Comparison of ENCODE assay signal across 28 cellular contexts in the genomic region with DNA sequence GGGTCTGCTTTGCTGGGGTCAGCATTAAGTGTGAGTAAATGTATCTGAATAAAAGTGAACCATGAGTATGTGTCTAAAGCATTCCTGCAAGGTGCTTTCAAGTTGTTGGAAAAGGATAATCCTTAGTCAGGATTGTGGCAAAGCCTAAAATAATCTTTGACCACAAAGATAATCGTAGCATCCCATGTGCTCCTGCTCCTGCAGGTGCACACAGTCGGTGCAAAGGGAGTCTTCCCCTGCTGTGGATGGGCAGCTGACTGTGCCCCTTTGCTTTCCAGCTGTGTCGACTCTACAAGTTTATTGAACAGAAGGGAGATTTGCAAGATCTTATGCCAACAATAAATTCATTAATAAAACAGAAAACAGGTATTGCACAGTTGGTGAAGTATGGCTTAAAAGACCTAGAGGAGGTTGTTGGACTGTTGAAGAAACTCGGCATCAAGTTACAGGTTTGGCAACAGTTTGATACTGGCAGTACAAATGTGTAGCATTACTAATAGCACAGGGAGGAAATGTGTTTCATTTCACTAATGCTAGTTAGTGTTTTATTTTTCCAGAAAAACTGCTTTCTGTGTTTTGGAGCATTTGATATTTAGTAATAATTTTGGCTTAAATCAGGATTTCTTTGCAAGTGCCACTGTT. TPM values are rescaled to one million over a fixed set of nuclear protein-coding genes. Genes with fewer than 3 reads are reported as not detected.
DNase-seq lines count a peak whose midpoint lies in the region; TF ChIP-seq lines count a peak whose summit lies in the region.
"Had no signal": no experiment of that assay in that cellular context is flagged by ENCODE, and none has a peak within 500 bp of the region (broad histone marks: within the 10 kb centered on the region; RNA-seq: fewer than 3 reads in every experiment).

No MANE protein-coding gene starts in this region.

- DNase-seq in AG10803 (ENCODE audit: low read depth): peak; percentile 21
- peak; percentile 42 for DNase-seq in LHCN-M2 (ENCODE audit: low read depth)
- DNase-seq in choroid plexus epithelial cell (ENCODE audit: low read depth): peak; percentile 78
- peak; percentile 26 for DNase-seq in myocyte (ENCODE audit: low read depth)
- no peak for DNase-seq in NCI-H2227 (lab: John Stamatoyannopoulos, UW; ENCODE audit: unreplicated experiment)
- no peak for DNase-seq in mesenteric fat pad (ENCODE audit: low spot score)
- no peak for DNase-seq in mesothelial cell of epicardium (ENCODE audit: low spot score in 2 of 2, unreplicated experiment in 2 of 2)
- DNase-seq: activated CD8-positive, alpha-beta T cell treated with anti-CD3 and anti-CD28 coated beads, Interleukin-2, amount 10 ng/mL, durations not matched to agents 7 days and 5 days; CD4-positive, CD25-positive, alpha-beta regulatory T cell; dermis blood vessel endothelial cell; H9; heart left ventricle; NCI-H1417; NCI-H2029 treated with DMSO at 0.1 percent for 48 hours; NCI-H446; sigmoid colon; SK-N-SH; stimulated activated naive CD4-positive, alpha-beta T cell; T-helper 2 cell; upper lobe of right lung had no signal

- no peak overlapping the region for H3K4me3 Mint-ChIP-seq in mesothelial cell of epicardium
- H3K4me3 Mint-ChIP-seq: activated CD8-positive, alpha-beta T cell treated with anti-CD3 and anti-CD28 coated beads, Interleukin-2, amount 10 ng/mL, durations not matched to agents 7 days and 5 days; activated naive CD4-positive, alpha-beta T cell treated with anti-CD3 and anti-CD28 coated beads, Interleukin-2, amount 50 U/mL, for 24 hours; CD4-positive, CD25-positive, alpha-beta regulatory T cell; central memory CD8-positive, alpha-beta T cell; H9; IgD-negative memory B cell; neural progenitor cell had no signal

- H3K9me3 Mint-ChIP-seq in mesothelial cell of epicardium: peaks cover 31% of the 10 kb centered on the region
- H3K9me3 Mint-ChIP-seq: activated naive CD4-positive, alpha-beta T cell treated with anti-CD3 and anti-CD28 coated beads, Interleukin-2, amount 50 U/mL, for 24 hours had no signal

- no peaks in the 10 kb centered on the region for H3K4me1 Mint-ChIP-seq in mesothelial cell of epicardium
- H3K4me1 Mint-ChIP-seq: activated naive CD4-positive, alpha-beta T cell treated with anti-CD3 and anti-CD28 coated beads, Interleukin-2, amount 50 U/mL, for 24 hours; CD4-positive, CD25-positive, alpha-beta regulatory T cell; central memory CD8-positive, alpha-beta T cell; H9; IgD-negative memory B cell had no signal

- H3K27ac Mint-ChIP-seq in mesothelial cell of epicardium: no peak overlapping the region
- H3K27ac Mint-ChIP-seq: activated CD8-positive, alpha-beta T cell treated with anti-CD3 and anti-CD28 coated beads, Interleukin-2, amount 10 ng/mL, durations not matched to agents 7 days and 5 days; activated naive CD4-positive, alpha-beta T cell treated with anti-CD3 and anti-CD28 coated beads, Interleukin-2, amount 50 U/mL, for 24 hours; activated T-helper 2 cell treated with anti-CD3 and anti-CD28 coated beads, Interferon-gamma antibody, Interleukin-2, Interleukin-4, amounts not matched to agents 10 μg/mL and 5 μg/mL and 100 μg/mL, durations not matched to agents 14 hours and 24 hours and 36 hours; CD4-positive, CD25-positive, alpha-beta regulatory T cell; H9; IgD-negative memory B cell; neural progenitor cell had no signal

- no peaks in the 10 kb centered on the region for H3K27me3 Mint-ChIP-seq in mesothelial cell of epicardium (ENCODE audit: low read depth)
- H3K27me3 Mint-ChIP-seq: activated naive CD4-positive, alpha-beta T cell treated with anti-CD3 and anti-CD28 coated beads, Interleukin-2, amount 50 U/mL, for 24 hours; CD4-positive, CD25-positive, alpha-beta regulatory T cell; central memory CD8-positive, alpha-beta T cell; IgD-negative memory B cell had no signal

- H3K36me3 Mint-ChIP-seq in mesothelial cell of epicardium: peaks cover 83% of the 10 kb centered on the region

- TF ChIP-seq CTCF in AG10803 (conservative IDR thresholded peaks at IDR 0.05; ENCODE audit: low read length) (no peak), choroid plexus epithelial cell (conservative IDR thresholded peaks at IDR 0.05; ENCODE audit: low read depth, low read length) (no peak), mesothelial cell of epicardium (IDR thresholded peaks at IDR 0.05; ENCODE audit: unreplicated experiment) (no peak)

- no peak overlapping the region for H3K4me3 ChIP-seq in AG10803 (ENCODE audit: low read length)
- no peak overlapping the region for H3K4me3 ChIP-seq in choroid plexus epithelial cell (ENCODE audit: low read depth, low read length)
- H3K4me3 ChIP-seq: ascending aorta, heart left ventricle, lung, neural progenitor cell, sigmoid colon, suprapubic skin, upper lobe of right lung had no signal

RNA-seq across cellular contexts. Expression of a gene that starts 22.6 kb away (rescaled TPM):
- total RNA-seq in LHCN-M2 (2014; rRNA removed): 215 and 238 TPM in 2 replicates
- 412 TPM for polyA plus RNA-seq in LHCN-M2 (2012)
- total RNA-seq in myocyte: 268 and 288 TPM in 2 replicates
- 357 TPM for polyA plus RNA-seq in myocyte (2012)
- 168 TPM for total RNA-seq in mesenteric fat pad
- 185 to 198 TPM (median 189 TPM) in 3 replicates for total RNA-seq in mesothelial cell of epicardium

Comparison
In these comparisons a context has a peak if more than half of its experiments do, and no peak if none do; other contexts are left out.
1. DNase-seq: peak in AG10803 (single experiment), LHCN-M2 (single experiment), choroid plexus epithelial cell (single experiment) and myocyte (single experiment); none in NCI-H2227 (single experiment), mesenteric fat pad (single experiment) and mesothelial cell of epicardium (0 of 2).